In the genomic region with DNA sequence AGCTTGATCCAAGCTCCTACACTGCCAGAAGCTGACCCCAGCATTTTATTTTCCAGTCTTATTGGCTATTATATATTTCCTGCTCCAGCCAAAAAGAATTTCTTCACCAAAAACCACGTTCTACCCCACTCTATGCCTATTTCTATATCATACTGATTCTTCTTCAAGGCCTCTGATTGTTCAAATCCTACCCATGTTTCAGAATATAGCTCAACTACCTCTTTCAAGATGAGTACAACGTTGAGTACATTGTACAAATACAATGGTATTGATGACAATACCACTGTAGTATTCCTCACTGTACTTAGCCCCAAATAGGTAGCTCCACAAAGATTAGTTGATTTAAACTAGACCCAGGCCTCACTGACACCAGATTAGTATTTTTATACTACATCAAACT, we compare ENCODE assay signal across 2 cellular contexts.
TF ChIP-seq lines count a peak whose summit lies in the region.

No MANE protein-coding gene starts in this region.

TF ChIP-seq in GM12891, 5 proteins besides CTCF, POLR2A, EP300 and RAD21:
- TF ChIP-seq POLR2AphosphoS5 (IDR thresholded peaks at IDR 0.05; ENCODE audit: low read depth, low read length) (no peak), POU2F2 (IDR thresholded peaks at IDR 0.05; ENCODE audit: low read depth, low read length) (no peak), PAX5 (IDR thresholded peaks at IDR 0.05; ENCODE audit: insufficient read depth, low read length, severe bottlenecking) (no peak), TAF1 (IDR thresholded peaks at IDR 0.05; ENCODE audit: low read depth, low read length) (no peak), SPI1 (IDR thresholded peaks at IDR 0.05; ENCODE audit: low read depth, low read length) (no peak)

TF ChIP-seq in GM12878, 131 proteins besides CTCF, POLR2A, EP300 and RAD21:
- peak; percentile 25; the same call in 1 of the 2 replicates for TF ChIP-seq JUNB (IDR thresholded peaks at IDR 0.05)
- no peak for TF ChIP-seq MYB (IDR thresholded peaks at IDR 0.05; ENCODE audit: borderline replicate concordance, low read depth, low read length)
